In the genomic region with DNA sequence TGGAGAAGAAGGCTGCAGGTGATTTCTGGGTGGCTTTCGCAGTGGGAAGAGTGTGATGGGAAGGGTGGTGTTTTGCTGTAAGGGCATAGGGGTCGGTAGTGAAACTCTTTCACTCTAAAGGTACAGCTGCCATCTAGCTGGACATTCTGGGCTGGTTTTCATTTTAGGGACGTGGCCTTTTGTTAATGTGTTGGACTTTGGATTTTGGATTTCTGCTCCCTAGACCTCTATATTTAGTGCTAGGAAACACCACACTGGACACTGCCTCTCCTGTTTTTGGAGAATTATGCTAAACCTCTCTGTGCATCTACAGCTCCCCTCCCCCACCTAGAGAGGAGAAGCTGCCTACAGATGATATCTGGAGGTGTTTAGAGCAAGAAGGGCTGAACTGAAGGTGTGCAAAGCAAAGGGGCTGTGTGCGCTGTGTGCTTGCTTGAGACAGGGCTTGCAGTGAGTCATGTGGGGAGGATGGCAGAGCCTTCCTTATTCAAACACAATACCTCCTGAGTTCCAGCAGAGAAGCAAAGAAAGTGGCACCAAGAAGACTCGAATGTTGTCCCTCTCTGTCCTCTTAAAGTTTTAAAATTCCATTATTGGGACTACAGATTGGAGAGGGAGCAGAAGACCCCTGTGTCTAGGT, we compare ENCODE assay signal across 14 cellular contexts. TPM values are rescaled to one million over a fixed set of nuclear protein-coding genes. Genes with fewer than 3 reads are reported as not detected.
DNase-seq lines count a peak whose midpoint lies in the region; ATAC-seq and TF ChIP-seq lines count a peak whose summit lies in the region.
"Had no signal": no experiment of that assay in that cellular context is flagged by ENCODE, and none has a peak within 500 bp of the region (broad histone marks: within the 10 kb centered on the region; RNA-seq: fewer than 3 reads in every experiment).

No MANE protein-coding gene starts in this region.

- peaks cover 19% of the 10 kb centered on the region for H3F3A ChIP-seq in SK-N-SH (replicated peaks; ENCODE audit: insufficient read depth)

- H3K9me3 ChIP-seq in SK-N-SH (no peaks in the 10 kb centered on the region), left lung (no peaks in the 10 kb centered on the region), spleen (no peaks in the 10 kb centered on the region)
- H3K9me3 ChIP-seq: adrenal gland had no signal

- ATAC-seq in SK-N-SH treated with all-trans-retinoic acid at 6 μM for 48 hours (no peak), left lung (no peak), GM21381 (IDR thresholded peaks at IDR 0.05; ENCODE audit: unreplicated experiment) (no peak)
- no peak for ATAC-seq in activated T-helper 17 cell treated with anti-CD3 and anti-CD28 coated beads, Interleukin-2, amount 50 U/mL, for 72 hours (replicated peaks)
- ATAC-seq: effector memory CD8-positive, alpha-beta T cell had no signal

- TF ChIP-seq RAD21 in SK-N-SH (IDR thresholded peaks at IDR 0.05; ENCODE audit: low read length): no peak

- peaks cover 8% of the 10 kb centered on the region; the same call in 1 of the 2 replicates for H3K79me2 ChIP-seq in SK-N-SH (ENCODE audit: insufficient read depth)

- TF ChIP-seq POLR2A in spleen (IDR thresholded peaks at IDR 0.05): no peak

- H4K20me1 ChIP-seq in SK-N-SH (ENCODE audit: insufficient read depth): no peaks in the 10 kb centered on the region

- no peak overlapping the region for H3K27ac ChIP-seq in SK-N-SH (ENCODE audit: low read depth in 2 of 2, low read length in 1 of 2)
- H3K27ac ChIP-seq in left lung: peak overlapping the region; percentile 53 to 83
- H3K27ac ChIP-seq in spleen: peak overlapping the region in 5 of 8 donors; percentile 83 to 89 (median 85)

- POLR2A ChIA-PET in SK-N-SH (lab: Yijun Ruan, JAX): interaction anchor here (0.7 kb wide), 1 partner anchor 10 kb away, joined by 3 read pairs; no protein-coding TSS in a partner anchor

- H3K36me3 Mint-ChIP-seq in activated T-helper 17 cell treated with anti-CD3 and anti-CD28 coated beads, Interleukin-2, amount 50 U/mL, for 72 hours (ENCODE audit: low read depth): no peaks in the 10 kb centered on the region
- H3K36me3 Mint-ChIP-seq: naive B cell had no signal

- H3K4me3 ChIP-seq in SK-N-SH (ENCODE audit: low read depth in 2 of 2, low read length in 1 of 2): no peak overlapping the region
- H3K4me3 ChIP-seq in left lung: peak overlapping the region in 1 of 2 donors; percentile 61
- peak overlapping the region in 6 of 8 donors; percentile 41 to 71 (median 48) for H3K4me3 ChIP-seq in spleen

- no peak for DNase-seq in SK-N-SH
- no peak for DNase-seq in left lung
- DNase-seq in spleen: peak; percentile 57
- no peak for DNase-seq in NCI-H1048 (lab: John Stamatoyannopoulos, UW)
- no peak for DNase-seq in C1 segment of cervical spinal cord (lab: John Stamatoyannopoulos, UW)
- DNase-seq: 8988T; adrenal gland; effector memory CD8-positive, alpha-beta T cell; naive B cell; NCI-H2081 treated with DMSO at 0.1 percent for 48 hours; stimulated activated naive CD4-positive, alpha-beta T cell had no signal

- H3K36me3 ChIP-seq in SK-N-SH (replicated peaks in 1 of 2; ENCODE audit: control insufficient read depth in 1 of 2, insufficient read depth in 2 of 2, low read length in 1 of 2) (no peaks in the 10 kb centered on the region), left lung (no peaks in the 10 kb centered on the region), spleen (no peaks in the 10 kb centered on the region)
- H3K36me3 ChIP-seq: adrenal gland had no signal

- H3K9ac ChIP-seq in SK-N-SH: no peak overlapping the region

- peaks cover 7% of the 10 kb centered on the region; the same call in 1 of the 2 replicates for H3K27me3 ChIP-seq in SK-N-SH (ENCODE audit: insufficient read depth)
- H3K27me3 ChIP-seq in left lung: no peaks in the 10 kb centered on the region
- peaks cover 0 to 28% (median 4%) of the 10 kb centered on the region in 7 donors for H3K27me3 ChIP-seq in spleen (replicated peaks in 1 of 7)
- H3K27me3 ChIP-seq: adrenal gland had no signal

- H3K4me1 Mint-ChIP-seq in activated T-helper 17 cell treated with anti-CD3 and anti-CD28 coated beads, Interleukin-2, amount 50 U/mL, for 72 hours: peaks cover 5% of the 10 kb centered on the region

- no peaks in the 10 kb centered on the region for H3K9me2 ChIP-seq in SK-N-SH

- CTCF ChIA-PET in SK-N-SH (lab: Yijun Ruan, JAX): interaction anchor here (1.2 to 4.0 kb wide), 2 partner anchors 15 to 184 kb away, joined by 3 to 18 read pairs; no protein-coding TSS in a partner anchor

- intact Hi-C loops in left lung (cut with DNase I): no loop called here
- intact Hi-C loops in spleen (cut with DNase I; ENCODE audit: low total_unique reads): no loop called here

- no peak overlapping the region for H2AFZ ChIP-seq in SK-N-SH (ENCODE audit: low read depth)

- peak overlapping the region; percentile 84 for H3K4me2 ChIP-seq in SK-N-SH

- H3K4me3 Mint-ChIP-seq in activated T-helper 17 cell treated with anti-CD3 and anti-CD28 coated beads, Interleukin-2, amount 50 U/mL, for 72 hours: peak overlapping the region; percentile 26

- TF ChIP-seq EP300 in SK-N-SH (IDR thresholded peaks at IDR 0.05; ENCODE audit: borderline replicate concordance in 1 of 2, low read depth in 1 of 2, low read length in 1 of 2): no peak

- no peak for TF ChIP-seq CTCF in SK-N-SH (IDR thresholded peaks at IDR 0.05)
- no peak for TF ChIP-seq CTCF in left lung (IDR thresholded peaks at IDR 0.05)
- no peak for TF ChIP-seq CTCF in spleen (IDR thresholded peaks at IDR 0.05 in 8 of 11, conservative IDR thresholded peaks at IDR 0.05 in 3 of 11)

- peaks cover 5% of the 10 kb centered on the region for H3K27me3 Mint-ChIP-seq in activated T-helper 17 cell treated with anti-CD3 and anti-CD28 coated beads, Interleukin-2, amount 50 U/mL, for 72 hours

- WGBS in SK-N-SH (ENCODE audit: low lambda C conversion rate): 61% methylated on average over 5 of the region's 5 CpGs
- 46 to 56% (median 56%) methylated on average over 4 to 5 of the region's 5 CpGs for WGBS in spleen, 5 donors

- H3K27ac Mint-ChIP-seq in activated T-helper 17 cell treated with anti-CD3 and anti-CD28 coated beads, Interleukin-2, amount 50 U/mL, for 72 hours: no peak overlapping the region

- H3K4me1 ChIP-seq in SK-N-SH (ENCODE audit: control insufficient read depth in 1 of 2, insufficient read depth in 2 of 2, low read depth in 1 of 2, low read length in 1 of 2) (no peaks in the 10 kb centered on the region; a peak in 1 of 4 replicates), left lung (peaks cover 0 to 45% of the 10 kb centered on the region in 2 donors), spleen (peaks cover 0 to 68% (median 11%) of the 10 kb centered on the region in 6 donors)

- H3K9me3 Mint-ChIP-seq in activated T-helper 17 cell treated with anti-CD3 and anti-CD28 coated beads, Interleukin-2, amount 50 U/mL, for 72 hours: no peaks in the 10 kb centered on the region
- H3K9me3 Mint-ChIP-seq: effector memory CD8-positive, alpha-beta T cell had no signal

TF ChIP-seq in SK-N-SH, 30 proteins besides CTCF, POLR2A, EP300 and RAD21 (continues in another document):
- no peak for TF ChIP-seq POLR2AphosphoS5 (IDR thresholded peaks at IDR 0.05; ENCODE audit: low read depth, low read length)
- no peak for TF ChIP-seq YY1 (IDR thresholded peaks at IDR 0.05; ENCODE audit: low read depth)
- TF ChIP-seq TEAD4 (IDR thresholded peaks at IDR 0.05; ENCODE audit: borderline replicate concordance, insufficient read depth): no peak

TF ChIP-seq in SK-N-SH treated with all-trans-retinoic acid at 6 μM for 48 hours, 23 proteins besides CTCF, POLR2A, EP300 and RAD21 (continues in another document):
- TF ChIP-seq ZNF565 (CRISPR knock-in tag; conservative IDR thresholded peaks at IDR 0.05; ENCODE audit: low read depth) (no peak), PPARA (CRISPR knock-in tag; IDR thresholded peaks at IDR 0.05; ENCODE audit: borderline replicate concordance) (no peak), ESRRG (CRISPR knock-in tag; IDR thresholded peaks at IDR 0.05) (no peak)
- TF ChIP-seq, protein P1, sequence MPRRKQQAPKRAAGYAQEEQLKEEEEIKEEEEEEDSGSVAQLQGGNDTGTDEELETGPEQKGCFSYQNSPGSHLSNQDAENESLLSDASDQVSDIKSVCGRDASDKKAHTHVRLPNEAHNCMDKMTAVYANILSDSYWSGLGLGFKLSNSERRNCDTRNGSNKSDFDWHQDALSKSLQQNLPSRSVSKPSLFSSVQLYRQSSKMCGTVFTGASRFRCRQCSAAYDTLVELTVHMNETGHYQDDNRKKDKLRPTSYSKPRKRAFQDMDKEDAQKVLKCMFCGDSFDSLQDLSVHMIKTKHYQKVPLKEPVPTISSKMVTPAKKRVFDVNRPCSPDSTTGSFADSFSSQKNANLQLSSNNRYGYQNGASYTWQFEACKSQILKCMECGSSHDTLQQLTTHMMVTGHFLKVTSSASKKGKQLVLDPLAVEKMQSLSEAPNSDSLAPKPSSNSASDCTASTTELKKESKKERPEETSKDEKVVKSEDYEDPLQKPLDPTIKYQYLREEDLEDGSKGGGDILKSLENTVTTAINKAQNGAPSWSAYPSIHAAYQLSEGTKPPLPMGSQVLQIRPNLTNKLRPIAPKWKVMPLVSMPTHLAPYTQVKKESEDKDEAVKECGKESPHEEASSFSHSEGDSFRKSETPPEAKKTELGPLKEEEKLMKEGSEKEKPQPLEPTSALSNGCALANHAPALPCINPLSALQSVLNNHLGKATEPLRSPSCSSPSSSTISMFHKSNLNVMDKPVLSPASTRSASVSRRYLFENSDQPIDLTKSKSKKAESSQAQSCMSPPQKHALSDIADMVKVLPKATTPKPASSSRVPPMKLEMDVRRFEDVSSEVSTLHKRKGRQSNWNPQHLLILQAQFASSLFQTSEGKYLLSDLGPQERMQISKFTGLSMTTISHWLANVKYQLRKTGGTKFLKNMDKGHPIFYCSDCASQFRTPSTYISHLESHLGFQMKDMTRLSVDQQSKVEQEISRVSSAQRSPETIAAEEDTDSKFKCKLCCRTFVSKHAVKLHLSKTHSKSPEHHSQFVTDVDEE (CRISPR knock-in tag; IDR thresholded peaks at IDR 0.05): no peak
- TF ChIP-seq, protein P2, sequence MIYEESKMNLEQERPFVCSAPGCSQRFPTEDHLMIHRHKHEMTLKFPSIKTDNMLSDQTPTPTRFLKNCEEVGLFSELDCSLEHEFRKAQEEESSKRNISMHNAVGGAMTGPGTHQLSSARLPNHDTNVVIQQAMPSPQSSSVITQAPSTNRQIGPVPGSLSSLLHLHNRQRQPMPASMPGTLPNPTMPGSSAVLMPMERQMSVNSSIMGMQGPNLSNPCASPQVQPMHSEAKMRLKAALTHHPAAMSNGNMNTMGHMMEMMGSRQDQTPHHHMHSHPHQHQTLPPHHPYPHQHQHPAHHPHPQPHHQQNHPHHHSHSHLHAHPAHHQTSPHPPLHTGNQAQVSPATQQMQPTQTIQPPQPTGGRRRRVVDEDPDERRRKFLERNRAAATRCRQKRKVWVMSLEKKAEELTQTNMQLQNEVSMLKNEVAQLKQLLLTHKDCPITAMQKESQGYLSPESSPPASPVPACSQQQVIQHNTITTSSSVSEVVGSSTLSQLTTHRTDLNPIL (CRISPR knock-in tag; IDR thresholded peaks at IDR 0.05; ENCODE audit: low read depth): no peak

RNA-seq across cellular contexts. Expression of a gene that starts 47.9 kb away (rescaled TPM):
- polyA plus RNA-seq in SK-N-SH (2012; rRNA removed) (2.6 TPM in 2 replicates), spleen (1 to 10 TPM; 1.9 to 5.6 (median 2.1) TPM)
- polyA plus RNA-seq in SK-N-SH (2012; cell fraction: cytosol; rRNA removed): 1.0 and 1.9 TPM in 2 replicates
- polyA plus RNA-seq in SK-N-SH (2012; cell fraction: nucleus; rRNA removed): 5.5 and 5.6 TPM in 2 replicates
- 1 to 10 TPM in 1 of 2 donors, under 1 TPM in 1; 0.52 to 1.8 TPM for total RNA-seq in activated T-helper 17 cell treated with anti-CD3 and anti-CD28 coated beads, Interleukin-2, amount 50 U/mL, for 72 hours
- total RNA-seq in left lung (10 to 100 TPM; 11.9 to 18.8 TPM), spleen (10 to 100 TPM; 16.5 to 35.2 (median 26.8) TPM)

Comparison
In these comparisons a context has a peak if more than half of its experiments do, and no peak if none do; other contexts are left out.
1. H3K27ac ChIP-seq: peak in left lung (2 of 2) and spleen (5 of 8); none in SK-N-SH (0 of 2).
2. H3K4me3 ChIP-seq: peak in spleen (6 of 8); none in SK-N-SH (0 of 2).
3. RNA of a gene that starts 47.9 kb away (total RNA-seq): 16.5 to 35.2 TPM in spleen and 11.9 to 18.8 TPM in left lung; 0.52 to 1.8 TPM in activated T-helper 17 cell treated with anti-CD3 and anti-CD28 coated beads, Interleukin-2, amount 50 U/mL, for 72 hours; every median in the first group is over 4 times any median in the second.